Comparison of ENCODE assay signal across 26 cellular contexts in the genomic region with DNA sequence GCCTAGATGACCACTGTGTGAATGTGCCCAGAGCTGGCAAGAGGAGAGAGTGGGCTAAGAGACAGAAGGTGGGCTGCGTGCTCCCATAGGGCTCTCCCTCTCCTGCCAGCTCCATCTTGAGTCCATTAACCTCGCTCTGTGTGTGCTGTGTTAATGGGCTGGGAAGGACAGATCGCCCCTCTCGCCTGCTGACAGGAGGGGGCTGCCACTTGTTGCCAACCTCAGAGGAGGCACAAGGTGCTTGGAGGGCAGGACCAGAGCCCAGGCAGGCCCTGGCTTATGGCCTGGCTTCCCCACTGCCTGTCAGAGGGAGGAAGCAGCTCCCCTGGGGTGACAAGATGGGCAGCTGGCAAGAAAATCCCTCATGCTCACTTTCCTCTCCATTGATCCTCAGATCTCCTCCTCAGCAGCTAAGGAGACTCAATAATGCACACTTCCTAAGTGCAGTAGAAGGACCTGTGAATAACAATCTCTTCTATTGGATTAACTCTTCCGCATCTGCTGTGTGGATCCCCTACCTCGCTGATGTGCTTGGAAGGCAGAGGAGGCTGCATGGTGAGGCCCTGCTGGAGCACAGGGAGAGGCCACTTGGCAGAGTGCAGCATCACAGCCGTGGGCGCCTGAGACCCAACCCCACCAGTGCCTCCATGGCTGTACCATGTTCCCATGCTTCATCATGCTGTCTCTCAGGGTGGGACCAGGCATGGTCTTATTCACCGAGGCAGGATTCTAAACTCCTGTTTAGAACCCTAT.
DNase-seq lines count a peak whose midpoint lies in the region; ATAC-seq, FAIRE-seq and TF ChIP-seq lines count a peak whose summit lies in the region.
"Had no signal": no experiment of that assay in that cellular context is flagged by ENCODE, and none has a peak within 500 bp of the region (broad histone marks: within the 10 kb centered on the region; RNA-seq: fewer than 3 reads in every experiment).

No MANE protein-coding gene starts in this region.

- no peaks in the 10 kb centered on the region for H3K36me3 ChIP-seq in BLaER1
- no peaks in the 10 kb centered on the region for H3K36me3 ChIP-seq in H1 (ENCODE audit: control insufficient read depth in 2 of 4, insufficient read depth in 4 of 4, low read length in 3 of 4)
- no peaks in the 10 kb centered on the region for H3K36me3 ChIP-seq in neuronal stem cell (replicated peaks in 1 of 2; ENCODE audit: control insufficient read depth in 2 of 2, insufficient read depth in 2 of 2, low read length in 2 of 2)
- H3K36me3 ChIP-seq: breast epithelium, stomach, tibial nerve had no signal

- no peak for TF ChIP-seq EP300 in H1 (IDR thresholded peaks at IDR 0.05; ENCODE audit: borderline replicate concordance in 1 of 2, low read depth in 2 of 2, low read length in 2 of 2)

- no peaks in the 10 kb centered on the region for H3K79me1 ChIP-seq in H1 (ENCODE audit: low read depth, low read length)
- no peaks in the 10 kb centered on the region for H3K79me1 ChIP-seq in neuronal stem cell (ENCODE audit: low read depth, low read length)

- H3K9ac ChIP-seq in BLaER1 (no peak overlapping the region), H1 (replicated peaks in 1 of 4; ENCODE audit: extremely low read depth in 1 of 4, low read depth in 3 of 4, low read length in 3 of 4) (no peak overlapping the region), neuronal stem cell (ENCODE audit: low read depth, low read length, poor library complexity) (no peak overlapping the region)

- H3K14ac ChIP-seq in H1 (ENCODE audit: insufficient read length) (no peak overlapping the region), neuronal stem cell (ENCODE audit: low read length) (peak overlapping the region; percentile 32)

- ATAC-seq in HG03280 (IDR thresholded peaks at IDR 0.05; ENCODE audit: unreplicated experiment) (no peak), GM19324 (IDR thresholded peaks at IDR 0.05; ENCODE audit: low FRiP score, unreplicated experiment) (no peak)
- ATAC-seq: A549, esophagus mucosa, Right ventricle myocardium inferior had no signal

- no peak overlapping the region for H3K4me3 ChIP-seq in BLaER1
- H3K4me3 ChIP-seq in H1 (ENCODE audit: extremely low read depth in 1 of 4, insufficient read depth in 2 of 4, low read depth in 3 of 4, low read length in 4 of 4), result no peak overlapping the region
- H3K4me3 ChIP-seq in neuronal stem cell (ENCODE audit: low read length in 2 of 2), result no peak overlapping the region
- H3K4me3 ChIP-seq: A549, breast epithelium, lung, PC-9, stomach, tibial nerve had no signal

- DNase-seq in NCI-H82 (lab: John Stamatoyannopoulos, UW) (peak; percentile 96), H1 (ENCODE audit: low read depth in 1 of 2, low spot score in 2 of 2) (peak in 1 of 2 experiments; percentile 33), neuronal stem cell (ENCODE audit: low spot score) (no peak), LoVo (ENCODE audit: low spot score) (no peak)
- no peak for DNase-seq in stimulated activated CD4-positive, alpha-beta T cell treated with anti-CD3 and anti-CD28 coated beads, Interleukin-12 subunit alpha, Interleukin-12 subunit beta, amount 100 ng/mL, for 4 hours
- DNase-seq: activated CD4-positive, alpha-beta T cell treated with anti-CD3 and anti-CD28 coated beads, Interleukin-2, amount 50 U/mL, for 4 hours; activated naive CD4-positive, alpha-beta T cell treated with anti-CD3 and anti-CD28 coated beads, Interleukin-2, amount 50 U/mL, for 16 hours; amniotic stem cell; DMS53; KG1; NCI-H1436; NCI-H446 treated with DMSO at 0.1 percent for 48 hours; NK-92 treated with Interleukin-12 subunit alpha and Interleukin-12 subunit beta, amount 100 ng/mL, for 24 hours; PC-9; stomach; SW 1271 had no signal

- 66% methylated on average over 9 of the region's 9 CpGs; no CpG with 5 or more reads in 1 of the 2 experiments for WGBS in H1 (ENCODE audit: extremely low coverage in 1 of 2, insufficient coverage in 1 of 2, insufficient read length in 1 of 2, insufficient replicate concordance in 2 of 2, low coverage in 1 of 2, low lambda C conversion rate in 2 of 2, missing lambda C conversion rate in 1 of 2), 2 experiments
- WGBS in neuronal stem cell (ENCODE audit: extremely low coverage in 2 of 2, insufficient read length in 2 of 2, insufficient replicate concordance in 1 of 2), 2 donors, result no CpG with 5 or more reads among the region's 9 CpGs

- H2AFZ ChIP-seq in H1 (ENCODE audit: low read length), result no peak overlapping the region
- no peak overlapping the region for H2AFZ ChIP-seq in neuronal stem cell (ENCODE audit: low read length)
- H2AFZ ChIP-seq: PC-9 had no signal

- H2BK5ac ChIP-seq in H1 (ENCODE audit: low read depth, low read length), result no peak overlapping the region
- no peak overlapping the region for H2BK5ac ChIP-seq in neuronal stem cell (ENCODE audit: low read length)

- H3K56ac ChIP-seq in H1 (replicated peaks; ENCODE audit: insufficient read length, low read depth, low read length), result no peak overlapping the region

- no peak for FAIRE-seq in H1 (lab: Jason Lieb, UNC)
- FAIRE-seq: A549 had no signal

- H4K8ac ChIP-seq in H1 (ENCODE audit: extremely low read depth, insufficient read depth, low read length), result no peak overlapping the region
- no peak overlapping the region for H4K8ac ChIP-seq in neuronal stem cell (ENCODE audit: low read depth, low read length)

- no peaks in the 10 kb centered on the region for H3K23me2 ChIP-seq in H1 (ENCODE audit: low read depth, low read length)

- 0 out of 2 replicates have a peak overlapping the region, but pooled peaks have one; percentile 76 for H3K18ac ChIP-seq in H1 (ENCODE audit: extremely low read depth, low read length)
- peak overlapping the region; percentile 55 for H3K18ac ChIP-seq in neuronal stem cell (ENCODE audit: low read length)

- peak overlapping the region; percentile 9; the same call in 1 of the 2 replicates for H2BK20ac ChIP-seq in H1 (ENCODE audit: low read length)

- peak overlapping the region; percentile 33 for H3K4me2 ChIP-seq in BLaER1
- H3K4me2 ChIP-seq in H1 (ENCODE audit: insufficient read depth in 1 of 2, low read depth in 2 of 2, low read length in 2 of 2), result no peak overlapping the region
- H3K4me2 ChIP-seq in neuronal stem cell (ENCODE audit: insufficient read depth, low read length, poor library complexity, severe bottlenecking), result no peak overlapping the region
- H3K4me2 ChIP-seq: A549, PC-9 had no signal

- H2BK12ac ChIP-seq in H1 (ENCODE audit: low read depth, low read length) (no peak overlapping the region), neuronal stem cell (ENCODE audit: low read length) (peak overlapping the region; percentile 76)

- no peak for TF ChIP-seq POLR2A in H1 (IDR thresholded peaks at IDR 0.05; ENCODE audit: control extremely low read depth in 1 of 2, low read depth in 2 of 2, low read length in 2 of 2)

- POLR2A ChIA-PET in H1 (lab: Charles Lee; ENCODE audit: partially characterized antibody), result interaction anchor here (0.6 to 1.5 kb wide), 3 partner anchors 10 to 28 kb away, joined by 3 to 4 read pairs (median 4); no protein-coding TSS in a partner anchor

- H4K5ac ChIP-seq in H1 (ENCODE audit: insufficient read length, low read depth, low read length), result no peak overlapping the region

- CTCF ChIA-PET in H1 (lab: Charles Lee; ENCODE audit: partially characterized antibody), result interaction anchor here (1.1 to 5.0 kb wide), 5 partner anchors 9 to 360 kb away, joined by 3 to 38 read pairs (median 3); no protein-coding TSS in a partner anchor

- H2AK5ac ChIP-seq in H1 (ENCODE audit: low read depth, low read length) (no peak overlapping the region), neuronal stem cell (ENCODE audit: low read depth, low read length) (peak overlapping the region; percentile 88)

- H2BK120ac ChIP-seq in H1 (replicated peaks; ENCODE audit: low read depth, low read length) (no peak overlapping the region), neuronal stem cell (ENCODE audit: low read depth, low read length) (no peak overlapping the region)

- H3K4me1 ChIP-seq in BLaER1 (peaks cover 44% of the 10 kb centered on the region), H1 (replicated peaks in 1 of 4; ENCODE audit: control insufficient read depth in 3 of 4, insufficient read depth in 4 of 4, low read length in 3 of 4) (peaks cover 0 to 6% (median under 1%) of the 10 kb centered on the region in 4 experiments; a peak in 3 of 7 replicates), neuronal stem cell (ENCODE audit: control insufficient read depth in 2 of 2, insufficient read depth in 1 of 2, low read depth in 1 of 2, low read length in 2 of 2) (peaks cover 0 to 21% of the 10 kb centered on the region in 2 donors)
- H3K4me1 ChIP-seq: A549, tibial nerve had no signal

- TF ChIP-seq CTCF in H1 (IDR thresholded peaks at IDR 0.05; ENCODE audit: control extremely low read depth in 1 of 3, insufficient read depth in 1 of 3, low read depth in 1 of 3, low read length in 3 of 3), result no peak

- no peak overlapping the region for H4K91ac ChIP-seq in H1 (replicated peaks; ENCODE audit: insufficient read length, low read length)
- H4K91ac ChIP-seq in neuronal stem cell (ENCODE audit: low read depth, low read length, poor library complexity), result peak overlapping the region; percentile 27

- H3K4ac ChIP-seq in H1 (replicated peaks; ENCODE audit: insufficient read length, low read depth, low read length) (no peak overlapping the region), neuronal stem cell (ENCODE audit: low read length) (no peak overlapping the region)

- H4K20me1 ChIP-seq in BLaER1 (no peaks in the 10 kb centered on the region), H1 (replicated peaks in 1 of 2; ENCODE audit: control insufficient read depth in 1 of 2, insufficient read depth in 2 of 2, low read length in 2 of 2) (no peaks in the 10 kb centered on the region)

- no peaks in the 10 kb centered on the region for H3K79me2 ChIP-seq in H1 (ENCODE audit: control insufficient read depth in 1 of 2, insufficient read depth in 2 of 2, low read length in 2 of 2)

- H2BK15ac ChIP-seq in H1 (ENCODE audit: low read length), result peak overlapping the region; percentile 68; the same call in 1 of the 2 replicates
- peak overlapping the region; percentile 41 for H2BK15ac ChIP-seq in neuronal stem cell (ENCODE audit: low read length)

- no peak overlapping the region for H3K23ac ChIP-seq in H1 (ENCODE audit: insufficient read length)
- H3K23ac ChIP-seq in neuronal stem cell (ENCODE audit: low read depth, low read length, poor library complexity), result peak overlapping the region; percentile 14

- H3K27me3 ChIP-seq in BLaER1 (no peaks in the 10 kb centered on the region), H1 (replicated peaks in 1 of 4; ENCODE audit: control insufficient read depth in 3 of 4, extremely low read depth in 1 of 4, insufficient read depth in 3 of 4, low read length in 3 of 4) (0 out of 7 replicates have a peak, but pooled peaks cover 0 to 2% (median 0%) of the 10 kb centered on the region in 4 experiments), neuronal stem cell (ENCODE audit: control insufficient read depth in 3 of 3, insufficient read depth in 3 of 3, low read depth in 1 of 3, low read length in 3 of 3) (peaks cover 0 to 46% (median 0%) of the 10 kb centered on the region in 3 experiments)

- TF ChIP-seq RAD21 in H1 (IDR thresholded peaks at IDR 0.05 in 1 of 2, conservative IDR thresholded peaks at IDR 0.05 in 1 of 2; ENCODE audit: low read depth in 2 of 2, low read length in 2 of 2), result no peak

- H3K9me3 ChIP-seq in BLaER1 (no peaks in the 10 kb centered on the region), H1 (ENCODE audit: insufficient read depth in 2 of 2, low read depth in 1 of 2, low read length in 1 of 2) (no peaks in the 10 kb centered on the region), neuronal stem cell (replicated peaks in 1 of 2; ENCODE audit: control insufficient read depth in 2 of 2, insufficient read depth in 1 of 2, low read depth in 1 of 2, low read length in 2 of 2) (no peaks in the 10 kb centered on the region)
- H3K9me3 ChIP-seq: A549, breast epithelium, stomach, tibial nerve had no signal

- H3K27ac ChIP-seq in BLaER1 (0 out of 2 replicates have a peak overlapping the region, but pooled peaks have one; percentile 22), H1 (ENCODE audit: low read depth, low read length) (no peak overlapping the region), neuronal stem cell (replicated peaks; ENCODE audit: low read length) (no peak overlapping the region)
- H3K27ac ChIP-seq: A549, breast epithelium, foreskin keratinocyte, PC-9, stomach, tibial nerve had no signal
